In the genomic region with DNA sequence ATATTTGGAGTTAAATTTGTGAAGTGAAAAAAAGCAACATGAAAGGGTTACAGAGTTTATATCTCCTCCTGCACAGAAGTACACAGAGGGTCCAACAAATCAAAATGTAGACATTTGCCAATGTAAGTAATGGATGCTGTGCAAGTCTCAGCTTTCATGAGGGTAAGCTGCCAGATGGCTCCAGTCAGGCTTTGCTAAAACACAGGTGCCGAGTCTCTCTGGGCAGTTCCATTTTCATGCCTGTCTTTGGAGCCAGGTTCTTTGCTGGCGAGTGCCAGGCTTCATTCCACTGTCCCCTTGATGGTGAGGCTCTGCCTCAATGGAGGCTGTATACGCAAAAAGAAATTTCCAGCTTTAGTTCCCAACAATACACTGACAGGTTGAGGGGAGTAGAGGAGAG, we compare ENCODE assay signal across 18 cellular contexts.
A peak's percentile ranks its signal among the peaks of the same experiment; 100 is the strongest.
DNase-seq lines count a peak whose midpoint lies in the region.
"Had no signal": no experiment of that assay in that cellular context is flagged by ENCODE, and none has a peak within 500 bp of the region (broad histone marks: within the 10 kb centered on the region; RNA-seq: fewer than 3 reads in every experiment).

No MANE protein-coding gene starts in this region.

- peak; percentile 84 for DNase-seq in DMS 273 treated with DMSO at 0.1 percent for 48 hours (lab: John Stamatoyannopoulos, UW)
- peak; percentile 89 for DNase-seq in NCI-H1694 treated with DMSO at 0.1 percent for 48 hours (lab: John Stamatoyannopoulos, UW)
- peak; percentile 7 for DNase-seq in NCI-H69 (lab: John Stamatoyannopoulos, UW)
- peak; percentile 74 for DNase-seq in left kidney (ENCODE audit: low read depth, low spot score)
- DNase-seq in COLO829 (ENCODE audit: low spot score): no peak
- no peak for DNase-seq in NCI-H526 treated with DMSO at 0.1 percent for 48 hours (lab: John Stamatoyannopoulos, UW)
- no peak for DNase-seq in SKM-1 treated with dmso at 0.1 percent for 144 hours (lab: John Stamatoyannopoulos, UW; ENCODE audit: unreplicated experiment)
- DNase-seq: BE2C, GOT3, HCEC 1CT, KBM-7, MM.1S, NCI-H1105, NCI-H146, NCI-H2081, NCI-H226, NCI-H526, Peyer's patch had no signal

Comparison
In these comparisons a context has a peak if more than half of its experiments do, and no peak if none do; other contexts are left out.
1. DNase-seq: peak in DMS 273 treated with DMSO at 0.1 percent for 48 hours (single experiment), NCI-H1694 treated with DMSO at 0.1 percent for 48 hours (single experiment), NCI-H69 (single experiment) and left kidney (single experiment); none in COLO829 (single experiment), NCI-H526 treated with DMSO at 0.1 percent for 48 hours (single experiment) and SKM-1 treated with dmso at 0.1 percent for 144 hours (single experiment).